ENCODE assay signal across 8 cellular contexts in genomic region chr11:35111171-35112055, GRCh38. TPM values are rescaled to one million over a fixed set of nuclear protein-coding genes. Genes with fewer than 3 reads are reported as not detected.
DNase-seq lines count a peak whose midpoint lies in the region; ATAC-seq, FAIRE-seq and TF ChIP-seq lines count a peak whose summit lies in the region.

No MANE protein-coding gene starts in this region.

- intact Hi-C loops in left ventricle myocardium superior (cut with micrococcal nuclease) = no loop called here
- intact Hi-C loops in thyroid gland (cut with DNase I) = no loop called here

- H3K9me3 ChIP-seq in thyroid gland = no peaks in the 10 kb centered on the region

- H3K4me1 ChIP-seq in ACC112 (ENCODE audit: control insufficient read depth, insufficient read depth, low read length, unreplicated experiment) = peaks cover 18% of the 10 kb centered on the region
- peaks cover 0 to 19% of the 10 kb centered on the region in 2 donors for H3K4me1 ChIP-seq in thyroid gland

- FAIRE-seq in H54 (lab: Jason Lieb, UNC) = peak; percentile 58

- 81 to 88% methylated on average over 4 of the region's 4 CpGs for WGBS in thyroid gland, 2 donors

- peak overlapping the region; percentile 57 for H2AFZ ChIP-seq in ACC112 (ENCODE audit: low read length, unreplicated experiment)

- ATAC-seq in left ventricle myocardium superior (peak; percentile 77), HG02763 (IDR thresholded peaks at IDR 0.05; ENCODE audit: unreplicated experiment) (no peak)

- no peaks in the 10 kb centered on the region for H3K36me3 ChIP-seq in ACC112 (ENCODE audit: insufficient read depth, low read length)
- H3K36me3 ChIP-seq in thyroid gland = no peaks in the 10 kb centered on the region

- H3K27ac ChIP-seq in ACC112 (ENCODE audit: low read depth, low read length) (peak overlapping the region; percentile 79), thyroid gland (no peak overlapping the region)

- DNase-seq in H54 (ENCODE audit: insufficient read length, low spot score) (peak; percentile 74), UCSD-AML1 (lab: John Stamatoyannopoulos, UW; ENCODE audit: unreplicated experiment) (peak; percentile 77), left ventricle myocardium superior (peak; percentile 21), GM10266 (ENCODE audit: extremely low spot score) (no peak), thyroid gland (no peak), NCI-H1048 (lab: John Stamatoyannopoulos, UW) (no peak)

- no peaks in the 10 kb centered on the region for H3K79me2 ChIP-seq in ACC112 (ENCODE audit: control insufficient read depth, insufficient read depth, low read length, unreplicated experiment)

- TF ChIP-seq POLR2A in H54 (IDR thresholded peaks at IDR 0.05; ENCODE audit: low read depth, low read length) = peak; percentile 25; the same call in 1 of the 2 replicates
- no peak for TF ChIP-seq POLR2A in thyroid gland (IDR thresholded peaks at IDR 0.05)

- no peak overlapping the region for H3K4me3 ChIP-seq in ACC112 (ENCODE audit: low read depth, low read length)
- H3K4me3 ChIP-seq in thyroid gland (replicated peaks in 1 of 3) = no peak overlapping the region

- H3K27me3 ChIP-seq in ACC112 (ENCODE audit: insufficient read depth, low read length) = no peaks in the 10 kb centered on the region
- no peaks in the 10 kb centered on the region for H3K27me3 ChIP-seq in thyroid gland

- no peak for TF ChIP-seq CTCF in GM10266 (IDR thresholded peaks at IDR 0.05; ENCODE audit: control insufficient read depth, insufficient read depth, low read depth, missing control alignments)
- no peak for TF ChIP-seq CTCF in thyroid gland (IDR thresholded peaks at IDR 0.05)

RNA-seq across cellular contexts. Expression of gene CD44, which starts 27.6 kb away (rescaled TPM):
- total RNA-seq in left ventricle myocardium superior (19.6 TPM), thyroid gland (100 to 1,000 TPM; 164 to 302 (median 189) TPM)

Comparison
In these comparisons a context has a peak if more than half of its experiments do, and no peak if none do; other contexts are left out.
1. DNase-seq: peak in H54 (single experiment), UCSD-AML1 (single experiment) and left ventricle myocardium superior (single experiment); none in GM10266 (single experiment), thyroid gland (0 of 2) and NCI-H1048 (single experiment).